ENCODE assay signal across 8 cellular contexts in the genomic region with DNA sequence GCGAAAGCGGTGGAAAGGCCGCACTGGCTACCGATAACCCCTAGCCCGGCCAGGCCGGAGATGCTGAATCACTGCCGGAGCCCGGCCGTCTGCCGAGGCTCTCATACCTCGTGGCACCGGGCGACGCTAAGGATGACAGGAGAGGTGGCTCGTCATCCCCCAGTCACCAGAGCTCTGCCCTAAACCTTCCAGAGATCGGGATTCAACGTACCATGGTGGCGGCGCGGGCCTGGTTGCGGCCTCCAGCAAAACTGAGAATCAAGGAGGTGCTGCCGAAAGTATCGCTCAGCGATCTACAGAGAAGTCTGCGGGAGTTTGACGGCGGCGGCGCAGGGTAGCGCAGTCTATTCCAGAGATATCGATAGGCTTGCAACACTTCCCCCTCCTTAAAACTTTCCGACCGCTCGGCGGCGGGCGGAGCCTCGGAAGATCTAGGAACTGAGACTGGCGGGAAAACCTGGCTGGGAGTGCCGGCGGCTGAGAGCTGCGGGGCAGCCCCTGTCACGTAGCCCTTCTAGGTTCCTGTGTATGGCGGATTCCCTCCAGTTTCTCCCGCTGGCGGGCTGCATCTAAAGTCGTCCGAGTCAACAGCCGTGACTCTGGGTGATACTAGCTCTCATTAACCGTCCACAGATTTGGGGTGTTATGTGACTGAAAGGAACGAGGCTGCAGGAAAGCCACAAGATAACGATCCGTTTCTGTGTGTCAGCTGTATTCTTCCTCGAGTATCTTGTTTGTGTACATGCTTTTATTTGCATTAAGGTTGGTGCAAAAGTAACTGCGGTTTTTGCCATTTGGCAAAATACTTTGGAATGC. TPM values are rescaled to one million over a fixed set of nuclear protein-coding genes. Genes with fewer than 3 reads are reported as not detected.
DNase-seq lines count a peak whose midpoint lies in the region; ATAC-seq and TF ChIP-seq lines count a peak whose summit lies in the region.

A gene (minus strand): TSS at position 301 of the 816 bp plus-strand sequence. CDS start 87 bp downstream, at position 214.

- intact Hi-C loops in uterus (cut with DNase I; ENCODE audit: low total_unique reads): no loop called here

- H3K27ac ChIP-seq in angular gyrus (ENCODE audit: low read depth, low read length) (peak within 1 kb of the TSS; percentile 79), right atrium auricular region (peak within 1 kb of the TSS; percentile 91), uterus (peak within 1 kb of the TSS; percentile 83)

- peak; percentile 38 to 62 for TF ChIP-seq CTCF in right atrium auricular region (IDR thresholded peaks at IDR 0.05)
- peak; percentile 45 to 83 (median 60) for TF ChIP-seq CTCF in uterus (IDR thresholded peaks at IDR 0.05)

- H3K4me1 ChIP-seq in right atrium auricular region: peaks cover 0 to 21% of the 10 kb centered on the region in 2 donors
- H3K4me1 ChIP-seq in uterus: peaks cover 4 to 6% of the 10 kb centered on the region in 2 donors

- H3K36me3 ChIP-seq in right atrium auricular region (peaks cover 28% of the 10 kb centered on the region), uterus (no peaks in the 10 kb centered on the region)

- ATAC-seq in GM18498 (IDR thresholded peaks at IDR 0.05; ENCODE audit: unreplicated experiment): peak; percentile 93
- peak; percentile 88 for ATAC-seq in HG02938 (IDR thresholded peaks at IDR 0.05; ENCODE audit: unreplicated experiment)

- peak; percentile 92 to 94 for DNase-seq in NCI-H187 (lab: John Stamatoyannopoulos, UW)
- peak; percentile 81 to 97 (median 89) for DNase-seq in T-helper 2 cell
- DNase-seq in right atrium auricular region (ENCODE audit: low spot score): peak; percentile 96
- peak; percentile 91 for DNase-seq in pulmonary artery endothelial cell (ENCODE audit: low read depth, low spot score)
- DNase-seq in uterus: peak; percentile 92 to 93

- H3K4me3 ChIP-seq in right atrium auricular region (peak within 1 kb of the TSS; percentile 67 to 89), uterus (peak within 1 kb of the TSS; percentile 72 to 87)

- no peaks in the 10 kb centered on the region for H3K9me3 ChIP-seq in right atrium auricular region
- no peaks in the 10 kb centered on the region for H3K9me3 ChIP-seq in uterus

- H3K27me3 ChIP-seq in right atrium auricular region (no peaks in the 10 kb centered on the region), uterus (no peaks in the 10 kb centered on the region)

- TF ChIP-seq POLR2A in uterus (IDR thresholded peaks at IDR 0.05): peak; percentile 63 to 73

RNA-seq across cellular contexts. Expression of the gene that starts here (rescaled TPM):
- 100 to 1,000 TPM in 1 of 2 donors, 10 to 100 TPM in 1; 96.0 to 104 TPM for total RNA-seq in right atrium auricular region
- total RNA-seq in pulmonary artery endothelial cell: 216 and 240 TPM in 2 replicates
- total RNA-seq in uterus: 100 to 1,000 TPM in 3 of 4 donors, 10 to 100 TPM in 1; 81.7 to 213 (median 126) TPM

Comparison
In these comparisons a context has a peak if more than half of its experiments do, and no peak if none do; other contexts are left out.
1. Peak in every context shown above with its lines: DNase-seq, ATAC-seq, H3K4me3 ChIP-seq and H3K27ac ChIP-seq.